11 cellular contexts compared by ENCODE assay signal in the genomic region with DNA sequence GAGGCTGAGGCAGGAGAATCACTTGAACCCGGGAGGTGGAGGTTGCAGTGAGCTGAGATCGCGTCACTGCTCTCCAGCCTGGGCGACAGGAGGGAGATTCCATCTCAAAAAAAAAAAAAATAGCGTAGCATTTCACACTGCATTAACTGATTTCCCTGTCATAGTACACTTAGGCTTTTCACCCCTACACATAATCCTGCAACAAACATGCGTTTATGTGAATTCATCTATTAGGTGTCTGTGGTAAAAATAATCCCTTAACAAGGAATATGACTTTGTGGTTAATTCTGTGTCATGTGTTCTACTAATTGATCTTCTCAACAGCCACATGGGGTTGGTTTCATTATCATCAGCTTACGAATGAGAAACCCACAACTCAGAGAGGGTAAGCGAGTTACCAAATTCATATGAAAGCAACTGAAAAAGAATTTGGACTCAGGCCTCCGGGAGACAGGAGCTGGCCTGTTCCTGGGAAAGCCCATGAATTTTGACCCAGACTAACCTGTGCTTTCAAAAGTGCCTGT. TPM values are rescaled to one million over a fixed set of nuclear protein-coding genes. Genes with fewer than 3 reads are reported as not detected.
A peak's percentile ranks its signal among the peaks of the same experiment; 100 is the strongest.
DNase-seq lines count a peak whose midpoint lies in the region; ATAC-seq and TF ChIP-seq lines count a peak whose summit lies in the region.
"Had no signal": no experiment of that assay in that cellular context is flagged by ENCODE, and none has a peak within 500 bp of the region (broad histone marks: within the 10 kb centered on the region; RNA-seq: fewer than 3 reads in every experiment).

No MANE protein-coding gene starts in this region.

- peaks cover 23% of the 10 kb centered on the region for H3F3A ChIP-seq in MM.1S (ENCODE audit: insufficient read depth, low read length)

- H2AFZ ChIP-seq in MM.1S (ENCODE audit: low read length), result no peak overlapping the region

- peak overlapping the region; percentile 57 for H3K9ac ChIP-seq in MM.1S (ENCODE audit: low read length)

- peak; percentile 74 for ATAC-seq in CD4-positive, alpha-beta T cell (ENCODE audit: poor library complexity)
- ATAC-seq in GM19452 (IDR thresholded peaks at IDR 0.05; ENCODE audit: unreplicated experiment) (peak; percentile 38), HG03342 (IDR thresholded peaks at IDR 0.05; ENCODE audit: unreplicated experiment) (no peak)
- ATAC-seq in effector memory CD8-positive, alpha-beta T cell (replicated peaks), result peak; percentile 81

- H3K27ac Mint-ChIP-seq in CD4-positive, alpha-beta T cell, result peak overlapping the region; percentile 83
- H3K27ac Mint-ChIP-seq in effector memory CD8-positive, alpha-beta T cell, result peak overlapping the region; percentile 93 to 95

- no peaks in the 10 kb centered on the region for H3K27me3 Mint-ChIP-seq in CD4-positive, alpha-beta T cell
- H3K27me3 Mint-ChIP-seq in effector memory CD8-positive, alpha-beta T cell, result no peaks in the 10 kb centered on the region
- H3K27me3 Mint-ChIP-seq: naive B cell had no signal

- peak overlapping the region; percentile 55 for H3K27ac ChIP-seq in CD4-positive, alpha-beta T cell (ENCODE audit: low read depth, low read length)
- H3K27ac ChIP-seq in MM.1S (ENCODE audit: low read length), result peak overlapping the region; percentile 86
- H3K27ac ChIP-seq: epithelial cell of prostate had no signal

- no peaks in the 10 kb centered on the region for H3K27me3 ChIP-seq in CD4-positive, alpha-beta T cell (ENCODE audit: control insufficient read depth, insufficient read depth, low read length)
- H3K27me3 ChIP-seq in MM.1S (replicated peaks; ENCODE audit: insufficient read depth, low read length), result no peaks in the 10 kb centered on the region
- H3K27me3 ChIP-seq in MG63, result no peaks in the 10 kb centered on the region

- CTCF ChIA-PET in CD4-positive, alpha-beta T cell (lab: Charles Lee), result interaction anchor here (0.6 to 3.2 kb wide), 17 partner anchors 13 to 798 kb away, joined by 3 to 23 read pairs (median 5); no protein-coding TSS in a partner anchor

- peak overlapping the region; percentile 65 for H3K4me2 ChIP-seq in MM.1S (ENCODE audit: low read depth, low read length)

- no peaks in the 10 kb centered on the region for H3K9me3 Mint-ChIP-seq in CD4-positive, alpha-beta T cell
- H3K9me3 Mint-ChIP-seq in effector memory CD8-positive, alpha-beta T cell, result no peaks in the 10 kb centered on the region
- H3K9me3 Mint-ChIP-seq: naive B cell had no signal

- H3K4me3 ChIP-seq in MM.1S (ENCODE audit: low read length) (peak overlapping the region; percentile 38), MG63 (no peak overlapping the region)

- intact Hi-C loops in CD4-positive, alpha-beta T cell (cut with DNase I, micrococcal nuclease), result loop anchor here (2.0 to 10.0 kb wide), 6 partner anchors 53 to 986 kb away; no protein-coding TSS in a partner anchor

- H3K4me1 ChIP-seq in MM.1S (ENCODE audit: low read length), result peaks cover 22% of the 10 kb centered on the region

- no peaks in the 10 kb centered on the region for H3K36me3 ChIP-seq in MM.1S (replicated peaks; ENCODE audit: insufficient read depth, low read length)
- H3K36me3 ChIP-seq in MG63, result no peaks in the 10 kb centered on the region

- H3K36me3 Mint-ChIP-seq in CD4-positive, alpha-beta T cell (ENCODE audit: low read depth), result no peaks in the 10 kb centered on the region
- H3K36me3 Mint-ChIP-seq in effector memory CD8-positive, alpha-beta T cell (ENCODE audit: insufficient read depth), result peaks cover 2% of the 10 kb centered on the region
- H3K36me3 Mint-ChIP-seq: naive B cell had no signal

- H3K79me2 ChIP-seq in MM.1S (ENCODE audit: low read length), result no peaks in the 10 kb centered on the region; the same call in 1 of the 2 replicates

- H3K9me2 ChIP-seq in MM.1S (replicated peaks; ENCODE audit: insufficient read depth, low read length), result no peaks in the 10 kb centered on the region

- no peak for DNase-seq in CD4-positive, alpha-beta T cell
- DNase-seq in MM.1S, result peak; percentile 84
- peak; percentile 24 to 35 (median 25) for DNase-seq in effector memory CD8-positive, alpha-beta T cell
- no peak for DNase-seq in MG63
- DNase-seq in DMS 273 treated with DMSO at 0.1 percent for 48 hours (lab: John Stamatoyannopoulos, UW), result no peak
- no peak for DNase-seq in AG08395 (ENCODE audit: low spot score)

- peaks cover 39% of the 10 kb centered on the region for H3K4me1 Mint-ChIP-seq in CD4-positive, alpha-beta T cell (ENCODE audit: low read depth)
- peaks cover 19 to 20% of the 10 kb centered on the region in 2 donors for H3K4me1 Mint-ChIP-seq in effector memory CD8-positive, alpha-beta T cell (ENCODE audit: low read depth in 2 of 2)

- no peak for TF ChIP-seq CTCF in CD4-positive, alpha-beta T cell (IDR thresholded peaks at IDR 0.05)
- no peak for TF ChIP-seq CTCF in MM.1S (IDR thresholded peaks at IDR 0.05; ENCODE audit: low read length)

- POLR2A ChIA-PET in CD4-positive, alpha-beta T cell (lab: Charles Lee), result interaction anchor here (0.6 to 2.4 kb wide), 18 partner anchors 9 to 791 kb away, joined by 3 to 17 read pairs (median 4); no protein-coding TSS in a partner anchor

- H4K20me1 ChIP-seq in MM.1S (ENCODE audit: insufficient read depth, low read length), result no peaks in the 10 kb centered on the region

- peak overlapping the region; percentile 85 for H3K4me3 Mint-ChIP-seq in CD4-positive, alpha-beta T cell
- H3K4me3 Mint-ChIP-seq in effector memory CD8-positive, alpha-beta T cell, result peak overlapping the region; percentile 70 to 78

- H3K9me3 ChIP-seq in CD4-positive, alpha-beta T cell (ENCODE audit: control insufficient read depth, low read length), result no peaks in the 10 kb centered on the region
- H3K9me3 ChIP-seq in MM.1S (replicated peaks; ENCODE audit: insufficient read depth, low read length) (no peaks in the 10 kb centered on the region), MG63 (no peaks in the 10 kb centered on the region)

RNA-seq across cellular contexts. Expression of a gene that starts 36.7 kb away (rescaled TPM):
- under 1 TPM; 0.22 to 0.27 TPM for total RNA-seq in CD4-positive, alpha-beta T cell
- not detected in 2 replicates for total RNA-seq in MG63 (2014; rRNA removed; shearing (Covaris generic); ENCODE audit: low replicate concordance)
- total RNA-seq: astrocyte had no signal

Comparison
In these comparisons a context has a peak if more than half of its experiments do, and no peak if none do; other contexts are left out.
1. DNase-seq: peak in MM.1S (single experiment) and effector memory CD8-positive, alpha-beta T cell (3 of 3); none in CD4-positive, alpha-beta T cell (0 of 10), MG63 (single experiment), DMS 273 treated with DMSO at 0.1 percent for 48 hours (single experiment) and AG08395 (single experiment).